1 cellular context compared by ENCODE assay signal in the genomic region with DNA sequence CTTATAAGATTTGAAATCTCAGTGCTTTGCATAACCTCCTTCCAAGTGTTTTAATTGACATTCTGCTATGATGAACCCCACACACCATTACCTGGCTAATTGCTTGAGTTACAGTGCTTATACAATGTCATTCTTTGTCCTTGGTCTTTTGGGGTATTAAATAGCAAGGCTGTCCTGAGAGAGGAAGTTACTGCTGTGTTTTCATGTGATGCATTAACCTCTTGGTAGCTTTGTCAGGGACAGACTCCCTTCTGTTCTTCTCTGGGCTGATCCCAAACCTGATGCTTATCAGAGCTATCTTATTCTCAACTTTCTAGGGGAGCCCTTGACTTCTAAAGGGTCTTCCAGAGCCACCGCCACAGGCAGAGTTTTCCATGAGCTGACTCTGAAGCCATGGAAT.
TF ChIP-seq lines count a peak whose summit lies in the region.

No MANE protein-coding gene starts in this region.

TF ChIP-seq in GM23338, 12 proteins besides CTCF, POLR2A, EP300 and RAD21 (continued from another document):
- TF ChIP-seq, protein P1, sequence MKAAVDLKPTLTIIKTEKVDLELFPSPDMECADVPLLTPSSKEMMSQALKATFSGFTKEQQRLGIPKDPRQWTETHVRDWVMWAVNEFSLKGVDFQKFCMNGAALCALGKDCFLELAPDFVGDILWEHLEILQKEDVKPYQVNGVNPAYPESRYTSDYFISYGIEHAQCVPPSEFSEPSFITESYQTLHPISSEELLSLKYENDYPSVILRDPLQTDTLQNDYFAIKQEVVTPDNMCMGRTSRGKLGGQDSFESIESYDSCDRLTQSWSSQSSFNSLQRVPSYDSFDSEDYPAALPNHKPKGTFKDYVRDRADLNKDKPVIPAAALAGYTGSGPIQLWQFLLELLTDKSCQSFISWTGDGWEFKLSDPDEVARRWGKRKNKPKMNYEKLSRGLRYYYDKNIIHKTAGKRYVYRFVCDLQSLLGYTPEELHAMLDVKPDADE (IDR thresholded peaks at IDR 0.05): no peak
